In genomic region chr22:37681556-37682049, GRCh38 we compare ENCODE assay signal across 8 cellular contexts. TPM values are rescaled to one million over a fixed set of nuclear protein-coding genes. Genes with fewer than 3 reads are reported as not detected.
DNase-seq lines count a peak whose midpoint lies in the region; ATAC-seq and TF ChIP-seq lines count a peak whose summit lies in the region.

No MANE protein-coding gene starts in this region.

- POLR2A ChIA-PET in activated B cell treated with CpG ODN at 0.5 μM for 24 hours (lab: Charles Lee): interaction anchor here (0.6 to 3.4 kb wide), 13 partner anchors 19 to 81 kb away, joined by 3 to 25 read pairs (median 5); partner anchors contain the start of genes GGA1 and PDXP

- no peaks in the 10 kb centered on the region for H3K9me3 ChIP-seq in right lobe of liver

- intact Hi-C loops in activated B cell treated with CpG ODN at 0.5 μM for 24 hours (cut with micrococcal nuclease) (loop anchor here (1.0 kb wide), 4 partner anchors 20 to 73 kb away; partner anchors contain the start of gene GGA1), right lobe of liver (cut with DNase I) (loop anchor here in 1 of 2 donors (5.0 to 10.0 kb wide), 2 partner anchors 39 to 53 kb away; no protein-coding TSS in a partner anchor)

- H3K27ac Mint-ChIP-seq in activated B cell treated with CpG ODN at 0.5 μM for 24 hours: peak overlapping the region; percentile 53

- peaks cover 0 to 28% (median 8%) of the 10 kb centered on the region in 4 donors for H3K4me1 ChIP-seq in right lobe of liver

- DNase-seq in SIG-M5 treated with dmso at 0.1 percent for 504 hours (lab: John Stamatoyannopoulos, UW; ENCODE audit: unreplicated experiment) (peak; percentile 64), SIG-M5 (lab: John Stamatoyannopoulos, UW) (no peak), NCI-H2171 treated with DMSO at 0.1 percent for 48 hours (lab: John Stamatoyannopoulos, UW) (peak; percentile 50), activated B cell treated with CpG ODN at 0.5 μM for 24 hours (peak; percentile 54), caudate nucleus (lab: John Stamatoyannopoulos, UW) (peak in 43 of 61 donors; percentile 6 to 66 (median 24)), right lobe of liver (peak; percentile 66 to 87 (median 85))
- peak; percentile 59 for DNase-seq in stimulated activated CD8-positive, alpha-beta memory T cell treated with anti-CD3 and anti-CD28 coated beads, Interleukin-12 subunit alpha, Interleukin-12 subunit beta, amount 100 ng/mL, for 1 hour (ENCODE audit: low read depth)

- H3K9me3 Mint-ChIP-seq in activated B cell treated with CpG ODN at 0.5 μM for 24 hours: no peaks in the 10 kb centered on the region

- H3K27ac ChIP-seq in caudate nucleus (ENCODE audit: low read depth, low read length): no peak overlapping the region
- no peak overlapping the region for H3K27ac ChIP-seq in right lobe of liver

- ATAC-seq in activated B cell treated with CpG ODN at 0.5 μM for 24 hours (ENCODE audit: low read depth): peak; percentile 9
- peak; percentile 59 to 83 (median 75) for ATAC-seq in right lobe of liver
- no peak for ATAC-seq in GM21723 (IDR thresholded peaks at IDR 0.05; ENCODE audit: unreplicated experiment)

- no CpG with 5 or more reads among the region's 6 CpGs for WGBS in right lobe of liver (ENCODE audit: insufficient coverage, low coverage, low lambda C conversion rate, missing lambda C conversion rate)

- TF ChIP-seq POLR2A in right lobe of liver (IDR thresholded peaks at IDR 0.05): no peak

- H3K4me3 ChIP-seq in right lobe of liver: no peak overlapping the region

- no peaks in the 10 kb centered on the region for H3K36me3 ChIP-seq in right lobe of liver

- H3K4me1 Mint-ChIP-seq in activated B cell treated with CpG ODN at 0.5 μM for 24 hours: peaks cover 36% of the 10 kb centered on the region

- H3K4me3 Mint-ChIP-seq in activated B cell treated with CpG ODN at 0.5 μM for 24 hours: no peak overlapping the region

- peaks cover 14% of the 10 kb centered on the region for H3K36me3 Mint-ChIP-seq in activated B cell treated with CpG ODN at 0.5 μM for 24 hours (ENCODE audit: low read depth)

- no peaks in the 10 kb centered on the region for H3K27me3 ChIP-seq in right lobe of liver

- no peaks in the 10 kb centered on the region for H3K27me3 Mint-ChIP-seq in activated B cell treated with CpG ODN at 0.5 μM for 24 hours

- TF ChIP-seq CTCF in activated B cell treated with CpG ODN at 0.5 μM for 24 hours (IDR thresholded peaks at IDR 0.05) (peak; percentile 73), right lobe of liver (IDR thresholded peaks at IDR 0.05) (peak; percentile 89 to 91 (median 90))

- CTCF ChIA-PET in activated B cell treated with CpG ODN at 0.5 μM for 24 hours (lab: Charles Lee): interaction anchor here (0.8 to 8.4 kb wide), 15 partner anchors 10 to 371 kb away, joined by 3 to 163 read pairs (median 10); partner anchors contain the start of genes GGA1, PDXP and SH3BP1

RNA-seq across cellular contexts. Expression of gene NOL12, which starts 4.5 kb away (rescaled TPM):
- total RNA-seq in activated B cell treated with CpG ODN at 0.5 μM for 24 hours (39.0 and 39.8 TPM in 2 replicates), right lobe of liver (10 to 100 TPM in 2 of 6 experiments, 1 to 10 TPM in 4; 8.4 to 16.1 (median 9.4) TPM)

RNA-seq across cellular contexts. Expression of gene LGALS1, which starts 6.2 kb away (rescaled TPM):
- total RNA-seq in activated B cell treated with CpG ODN at 0.5 μM for 24 hours: 230 and 254 TPM in 2 replicates
- 100 to 1,000 TPM in 4 of 6 experiments, 10 to 100 TPM in 2; 34.7 to 267 (median 141) TPM for total RNA-seq in right lobe of liver

RNA-seq across cellular contexts. Expression of gene TRIOBP, which starts 15.2 kb away (rescaled TPM):
- 25.5 and 27.4 TPM in 2 replicates for total RNA-seq in activated B cell treated with CpG ODN at 0.5 μM for 24 hours
- 10 to 100 TPM; 11.7 to 22.8 (median 20.7) TPM for total RNA-seq in right lobe of liver

RNA-seq across cellular contexts. Expression of gene PDXP, which starts 23.1 kb away (rescaled TPM):
- total RNA-seq in activated B cell treated with CpG ODN at 0.5 μM for 24 hours: 17.7 and 22.6 TPM in 2 replicates
- 10 to 100 TPM; 15.7 to 63.4 (median 34.4) TPM for total RNA-seq in right lobe of liver

RNA-seq across cellular contexts. Expression of gene SH3BP1, which starts 42.1 kb away (rescaled TPM):
- 87.9 and 88.4 TPM in 2 replicates for total RNA-seq in activated B cell treated with CpG ODN at 0.5 μM for 24 hours
- total RNA-seq in right lobe of liver: 1 to 10 TPM; 1.6 to 4.8 (median 2.8) TPM
